1 cellular context compared by ENCODE assay signal in genomic region chr7:28942158-28942557, GRCh38.
TF ChIP-seq lines count a peak whose summit lies in the region.

No MANE protein-coding gene starts in this region.

TF ChIP-seq in HepG2, 621 proteins besides CTCF, POLR2A, EP300 and RAD21 (continued from another document):
- TF ChIP-seq DDIT3 (CRISPR knock-in tag; IDR thresholded peaks at IDR 0.05) (no peak), KIAA2018 (CRISPR knock-in tag; IDR thresholded peaks at IDR 0.05; ENCODE audit: borderline replicate concordance) (no peak), ZNF510 (CRISPR knock-in tag; IDR thresholded peaks at IDR 0.05; ENCODE audit: low read depth) (no peak), TEAD3 (CRISPR knock-in tag; optimal IDR thresholded peaks at IDR 0.05; ENCODE audit: borderline replicate concordance) (no peak), XBP1 (CRISPR knock-in tag; IDR thresholded peaks at IDR 0.05) (no peak), ARNTL (CRISPR knock-in tag; IDR thresholded peaks at IDR 0.05) (no peak)
